In the genomic region with DNA sequence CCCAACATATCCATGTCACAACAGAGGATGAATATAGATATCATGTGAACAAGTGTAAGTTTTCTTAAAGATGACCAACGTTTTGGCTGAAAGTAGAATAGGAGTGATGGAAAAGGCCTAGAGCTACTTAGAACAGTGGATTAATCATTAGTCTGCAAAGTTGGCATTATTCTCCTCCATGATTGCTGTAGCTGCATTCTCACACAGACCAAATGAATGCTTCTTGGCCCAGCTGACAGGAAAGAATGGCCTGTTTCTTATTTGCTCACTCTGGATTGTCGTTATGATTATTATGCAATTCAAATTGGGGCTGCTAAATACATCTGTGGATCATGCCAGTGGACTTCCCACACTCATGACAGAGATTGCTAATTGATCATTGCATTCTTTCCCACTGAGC, we compare ENCODE assay signal across 24 cellular contexts.
"Had no signal": no experiment of that assay in that cellular context is flagged by ENCODE, and none has a peak within 500 bp of the region (broad histone marks: within the 10 kb centered on the region; RNA-seq: fewer than 3 reads in every experiment).

No MANE protein-coding gene starts in this region.

- H3K36me3 ChIP-seq: MG63, SJCRH30 had no signal

- H3K27ac ChIP-seq: SJCRH30, SK-N-MC had no signal

- H3K4me1 ChIP-seq: SJCRH30 had no signal

- H3K9me3 ChIP-seq: MG63, SJCRH30 had no signal

- H3K27me3 ChIP-seq: MG63, SJCRH30 had no signal

- H3K4me3 ChIP-seq: MG63, SJCRH30, SK-N-MC had no signal

- DNase-seq: activated CD4-positive, alpha-beta T cell treated with anti-CD3 and anti-CD28 coated beads, Interleukin-2, amount 10 ng/mL, durations not matched to agents 7 days and 5 days; activated CD4-positive, alpha-beta T cell treated with anti-CD3 and anti-CD28 coated beads, Interleukin-2, amount 50 U/mL, for 48 hours; activated CD8-positive, alpha-beta T cell treated with anti-CD3 and anti-CD28 coated beads, Interleukin-2, amount 10 ng/mL, durations not matched to agents 7 days and 5 days; activated gamma-delta T cell; activated naive CD4-positive, alpha-beta T cell treated with Interleukin-2 at 50 U/mL for 16 hours; activated naive CD8-positive, alpha-beta T cell treated with anti-CD3 and anti-CD28 coated beads, Interleukin-2, amount 10 ng/mL, durations not matched to agents 7 days and 5 days; activated T-cell treated with anti-CD3 and anti-CD28 coated beads, Interleukin-2, amount 50 U/mL, for 24 hours; caudate nucleus; Kasumi-1; KG1; MG63; NCI-H1048; NCI-H1105 treated with DMSO at 0.1 percent for 48 hours; NCI-H1436; NCI-H1694; NCI-H1930; NCI-H2081 treated with DMSO at 0.1 percent for 48 hours; NCI-H226; NCI-H446 treated with DMSO at 0.1 percent for 48 hours; NCI-H524; SHP77; SJCRH30; T1000 had no signal
